Comparison of ENCODE assay signal across 13 cellular contexts in genomic region chr11:102831709-102832492, GRCh38. TPM values are rescaled to one million over a fixed set of nuclear protein-coding genes. Genes with fewer than 3 reads are reported as not detected.
DNase-seq lines count a peak whose midpoint lies in the region; ATAC-seq and TF ChIP-seq lines count a peak whose summit lies in the region.
"Had no signal": no experiment of that assay in that cellular context is flagged by ENCODE, and none has a peak within 500 bp of the region (broad histone marks: within the 10 kb centered on the region; RNA-seq: fewer than 3 reads in every experiment).

No MANE protein-coding gene starts in this region.

- no peak overlapping the region for H3K9ac ChIP-seq in SK-N-SH

- TF ChIP-seq RAD21 in SK-N-SH (IDR thresholded peaks at IDR 0.05; ENCODE audit: low read length): no peak

- peak overlapping the region; percentile 68 for H3K4me2 ChIP-seq in SK-N-SH

- peaks cover 0 to 26% of the 10 kb centered on the region in 2 experiments; a peak in 3 of 4 replicates for H3K4me1 ChIP-seq in SK-N-SH (ENCODE audit: control insufficient read depth in 1 of 2, insufficient read depth in 2 of 2, low read depth in 1 of 2, low read length in 1 of 2)

- POLR2A ChIA-PET in SK-N-SH (lab: Yijun Ruan, JAX): no interaction called here

- peak overlapping the region; percentile 78 for H2AFZ ChIP-seq in SK-N-SH (ENCODE audit: low read depth)

- peak overlapping the region; percentile 33 to 57; a peak in 3 of 4 replicates for H3K4me3 ChIP-seq in SK-N-SH (ENCODE audit: low read depth in 2 of 2, low read length in 1 of 2)
- peak overlapping the region; percentile 22 for H3K4me3 ChIP-seq in fibroblast of pulmonary artery (replicated peaks; ENCODE audit: low read depth, low read length)

- TF ChIP-seq EP300 in SK-N-SH (IDR thresholded peaks at IDR 0.05; ENCODE audit: borderline replicate concordance in 1 of 2, low read depth in 1 of 2, low read length in 1 of 2): no peak

- DNase-seq in ELR (ENCODE audit: low read depth) (peak; percentile 72), SK-N-SH (no peak), fibroblast of pulmonary artery (ENCODE audit: low read depth) (no peak), renal cortical epithelial cell (ENCODE audit: low read depth) (peak; percentile 38), NCI-H2081 treated with DMSO at 0.1 percent for 48 hours (lab: John Stamatoyannopoulos, UW) (no peak), NCI-H226 (no peak)
- DNase-seq: NCI-H2029; stimulated activated CD4-positive, alpha-beta T cell treated with anti-CD3 and anti-CD28 coated beads, Interleukin-12 subunit alpha, Interleukin-12 subunit beta, amount 100 ng/mL, for 4 hours had no signal

- H3K9me2 ChIP-seq in SK-N-SH: no peaks in the 10 kb centered on the region

- WGBS in SK-N-SH (ENCODE audit: low lambda C conversion rate): 48% methylated on average over 21 of the region's 22 CpGs

- no peaks in the 10 kb centered on the region for H3K9me3 ChIP-seq in SK-N-SH

- H3K36me3 ChIP-seq in SK-N-SH (replicated peaks in 1 of 2; ENCODE audit: control insufficient read depth in 1 of 2, insufficient read depth in 2 of 2, low read length in 1 of 2): no peaks in the 10 kb centered on the region

- CTCF ChIA-PET in SK-N-SH (lab: Yijun Ruan, JAX): interaction anchor here (1.0 kb wide), 1 partner anchor 8 kb away, joined by 4 read pairs; no protein-coding TSS in a partner anchor

- TF ChIP-seq CTCF in SK-N-SH (IDR thresholded peaks at IDR 0.05): peak; percentile 34; the same call in 1 of the 2 replicates
- no peak for TF ChIP-seq CTCF in fibroblast of pulmonary artery (IDR thresholded peaks at IDR 0.05; ENCODE audit: low read length, missing control alignments)

- no peaks in the 10 kb centered on the region for H3K79me2 ChIP-seq in SK-N-SH (ENCODE audit: insufficient read depth)

- no peak overlapping the region for H3K27ac ChIP-seq in SK-N-SH (ENCODE audit: low read depth in 2 of 2, low read length in 1 of 2)

- H4K20me1 ChIP-seq in SK-N-SH (ENCODE audit: insufficient read depth): no peaks in the 10 kb centered on the region

- H3F3A ChIP-seq in SK-N-SH (replicated peaks; ENCODE audit: insufficient read depth): peaks cover 10% of the 10 kb centered on the region

- H3K27me3 ChIP-seq in SK-N-SH (ENCODE audit: insufficient read depth): no peaks in the 10 kb centered on the region

- ATAC-seq in GM19324 (IDR thresholded peaks at IDR 0.05; ENCODE audit: low FRiP score, unreplicated experiment) (no peak), HG02759 (IDR thresholded peaks at IDR 0.05; ENCODE audit: unreplicated experiment) (no peak)
- ATAC-seq: activated CD8-positive, alpha-beta T cell treated with anti-CD3 and anti-CD28 coated beads for 36 hours had no signal

TF ChIP-seq in SK-N-SH, 30 proteins besides CTCF, POLR2A, EP300 and RAD21:
- TF ChIP-seq MAX (IDR thresholded peaks at IDR 0.05; ENCODE audit: low read depth) (0 out of 2 replicates have a peak, but pooled peaks have one; percentile 41), RCOR1 (IDR thresholded peaks at IDR 0.05; ENCODE audit: low read length) (no peak)

RNA-seq across cellular contexts. Expression of gene MMP3, which starts 11.5 kb away (rescaled TPM):
- polyA plus RNA-seq in SK-N-SH (2012; rRNA removed): 39.3 and 48.4 TPM in 2 replicates
- polyA plus RNA-seq in SK-N-SH (2012; cell fraction: cytosol; rRNA removed): 45.7 and 54.1 TPM in 2 replicates
- polyA plus RNA-seq in SK-N-SH (2012; cell fraction: nucleus; rRNA removed): 14.4 and 28.1 TPM in 2 replicates
- total RNA-seq in renal cortical epithelial cell: not detected in 2 replicates
- total RNA-seq: activated CD8-positive, alpha-beta T cell treated with anti-CD3 and anti-CD28 coated beads for 36 hours; T-helper 2 cell treated with Interferon-gamma antibody and Interleukin-4, amounts not matched to agents 100 ng/mL and 5 ng/mL, for 36 hours had no signal
- polyA plus RNA-seq: neural cell had no signal

RNA-seq across cellular contexts. Expression of gene MMP1, which starts 33.9 kb away (rescaled TPM):
- polyA plus RNA-seq in SK-N-SH (2012; rRNA removed): 5.9 and 6.5 TPM in 2 replicates
- polyA plus RNA-seq in SK-N-SH (2012; cell fraction: cytosol; rRNA removed): 6.6 and 7.3 TPM in 2 replicates
- polyA plus RNA-seq in SK-N-SH (2012; cell fraction: nucleus; rRNA removed): 1.6 and 3.6 TPM in 2 replicates
- total RNA-seq in renal cortical epithelial cell: 1.3 and 4.9 TPM in 2 replicates
- total RNA-seq: activated CD8-positive, alpha-beta T cell treated with anti-CD3 and anti-CD28 coated beads for 36 hours; T-helper 2 cell treated with Interferon-gamma antibody and Interleukin-4, amounts not matched to agents 100 ng/mL and 5 ng/mL, for 36 hours had no signal
- polyA plus RNA-seq: neural cell had no signal

RNA-seq across cellular contexts. Expression of gene MMP12, which starts 42.9 kb away (rescaled TPM):
- 2.0 and 2.8 TPM in 2 replicates for polyA plus RNA-seq in SK-N-SH (2012; rRNA removed)
- polyA plus RNA-seq in SK-N-SH (2012; cell fraction: cytosol; rRNA removed): 2.7 and 2.9 TPM in 2 replicates
- 1.00 and 2.0 TPM in 2 replicates for polyA plus RNA-seq in SK-N-SH (2012; cell fraction: nucleus; rRNA removed)
- total RNA-seq in renal cortical epithelial cell: 0.80 TPM in 1 of 2 replicates, not detected in the other
- total RNA-seq: activated CD8-positive, alpha-beta T cell treated with anti-CD3 and anti-CD28 coated beads for 36 hours; T-helper 2 cell treated with Interferon-gamma antibody and Interleukin-4, amounts not matched to agents 100 ng/mL and 5 ng/mL, for 36 hours had no signal
- polyA plus RNA-seq: neural cell had no signal

RNA-seq across cellular contexts. Expression of gene MMP10, which starts 51.5 kb away (rescaled TPM):
- polyA plus RNA-seq in SK-N-SH (2012; rRNA removed): 1.4 and 2.2 TPM in 2 replicates
- 1.8 and 2.6 TPM in 2 replicates for polyA plus RNA-seq in SK-N-SH (2012; cell fraction: cytosol; rRNA removed)
- polyA plus RNA-seq in SK-N-SH (2012; cell fraction: nucleus; rRNA removed): 0.52 and 1.6 TPM in 2 replicates
- total RNA-seq in renal cortical epithelial cell: 0.10 and 2.6 TPM in 2 replicates
- total RNA-seq: activated CD8-positive, alpha-beta T cell treated with anti-CD3 and anti-CD28 coated beads for 36 hours; T-helper 2 cell treated with Interferon-gamma antibody and Interleukin-4, amounts not matched to agents 100 ng/mL and 5 ng/mL, for 36 hours had no signal
- polyA plus RNA-seq: neural cell had no signal

Comparison
In these comparisons a context has a peak if more than half of its experiments do, and no peak if none do; other contexts are left out.
1. DNase-seq: peak in ELR (single experiment) and renal cortical epithelial cell (single experiment); none in SK-N-SH (single experiment), fibroblast of pulmonary artery (single experiment), NCI-H2081 treated with DMSO at 0.1 percent for 48 hours (single experiment) and NCI-H226 (single experiment).